Comparison of ENCODE assay signal across 1 cellular context in genomic region chr2:40470817-40471809, GRCh38.
TF ChIP-seq lines count a peak whose summit lies in the region.

No MANE protein-coding gene starts in this region.

TF ChIP-seq in H1, 55 proteins besides CTCF, POLR2A, EP300 and RAD21:
- TF ChIP-seq RFX5 (IDR thresholded peaks at IDR 0.05; ENCODE audit: borderline replicate concordance, low read depth, low read length) = no peak
- TF ChIP-seq HDAC6 (IDR thresholded peaks at IDR 0.05; ENCODE audit: low read depth, low read length) = no peak
- TF ChIP-seq EGR1 (IDR thresholded peaks at IDR 0.05; ENCODE audit: borderline replicate concordance, low read depth, low read length) = no peak
- no peak for TF ChIP-seq PHF8 (conservative IDR thresholded peaks at IDR 0.05; ENCODE audit: low read depth, low read length)
- TF ChIP-seq BACH1 (IDR thresholded peaks at IDR 0.05; ENCODE audit: low read length) = no peak
- no peak for TF ChIP-seq CHD2 (IDR thresholded peaks at IDR 0.05; ENCODE audit: low read length)
- TF ChIP-seq TEAD4 (IDR thresholded peaks at IDR 0.05; ENCODE audit: low read depth, low read length) = no peak
